Comparison of ENCODE assay signal across 18 cellular contexts in genomic region chr12:46919666-46920065, GRCh38.
DNase-seq lines count a peak whose midpoint lies in the region; ATAC-seq, FAIRE-seq and TF ChIP-seq lines count a peak whose summit lies in the region.
"Had no signal": no experiment of that assay in that cellular context is flagged by ENCODE, and none has a peak within 500 bp of the region (broad histone marks: within the 10 kb centered on the region; RNA-seq: fewer than 3 reads in every experiment).

No MANE protein-coding gene starts in this region.

- H3K4me1 Mint-ChIP-seq in HFFc6 (ENCODE audit: low read depth), result peaks cover 80% of the 10 kb centered on the region

- H3K9me3 Mint-ChIP-seq in HFFc6, result peaks cover 5% of the 10 kb centered on the region; the same call in 1 of the 2 replicates

- H3K27me3 ChIP-seq in GM12878 (replicated peaks in 1 of 2; ENCODE audit: control insufficient read depth in 2 of 2, insufficient read depth in 2 of 2, low read length in 1 of 2) (no peaks in the 10 kb centered on the region), spleen (replicated peaks in 1 of 7) (no peaks in the 10 kb centered on the region)

- intact Hi-C loops in GM12878 (cut with micrococcal nuclease; ENCODE audit: unreplicated experiment) (no loop called here), spleen (cut with DNase I; ENCODE audit: low total_unique reads) (no loop called here)

- H3K36me3 ChIP-seq in GM12878 (ENCODE audit: control insufficient read depth in 2 of 2, insufficient read depth in 2 of 2, low read length in 1 of 2) (no peaks in the 10 kb centered on the region), spleen (no peaks in the 10 kb centered on the region)

- SMC1A ChIA-PET in GM12878 (lab: Charles Lee; ENCODE audit: uncharacterized antibody, unreplicated experiment), result interaction anchor here (1.0 kb wide), 1 partner anchor 102 kb away, joined by 3 read pairs; no protein-coding TSS in a partner anchor

- POLR2A ChIA-PET in GM12878 (lab: Charles Lee), result no interaction called here

- no peak for TF ChIP-seq EP300 in GM12878 (IDR thresholded peaks at IDR 0.05; ENCODE audit: borderline replicate concordance in 1 of 2, control insufficient read depth in 1 of 2, low read depth in 2 of 2, low read length in 2 of 2)

- H3K4me1 ChIP-seq in GM12878 (ENCODE audit: control insufficient read depth, insufficient read depth, low read length), result no peaks in the 10 kb centered on the region
- H3K4me1 ChIP-seq in spleen, result peaks cover 0 to 5% (median 0%) of the 10 kb centered on the region in 6 donors

- no peak for TF ChIP-seq CTCF in AG10803 (conservative IDR thresholded peaks at IDR 0.05; ENCODE audit: low read length)
- no peak for TF ChIP-seq CTCF in HFFc6 (IDR thresholded peaks at IDR 0.05)
- TF ChIP-seq CTCF in GM12878 (IDR thresholded peaks at IDR 0.05 in 2 of 3, conservative IDR thresholded peaks at IDR 0.05 in 1 of 3; ENCODE audit: control insufficient read depth in 2 of 3, extremely low read depth in 1 of 3, insufficient read depth in 1 of 3, low read depth in 3 of 3, low read length in 3 of 3), result no peak
- TF ChIP-seq CTCF in spleen (IDR thresholded peaks at IDR 0.05 in 8 of 11, conservative IDR thresholded peaks at IDR 0.05 in 3 of 11), result no peak
- TF ChIP-seq CTCF in GM13977 (IDR thresholded peaks at IDR 0.05; ENCODE audit: extremely low read depth, insufficient read depth, missing control alignments), result no peak

- H3K9me3 ChIP-seq in GM12878 (replicated peaks; ENCODE audit: control insufficient read depth, insufficient read depth, low read length) (no peaks in the 10 kb centered on the region), spleen (no peaks in the 10 kb centered on the region)

- ATAC-seq in GM12878 (peak; percentile 34), HG03139 (IDR thresholded peaks at IDR 0.05; ENCODE audit: unreplicated experiment) (no peak), GM18867 (IDR thresholded peaks at IDR 0.05; ENCODE audit: unreplicated experiment) (no peak)

- H3K27ac Mint-ChIP-seq in HFFc6, result peak overlapping the region; percentile 87

- H3K4me3 ChIP-seq in AG10803 (ENCODE audit: low read length), result no peak overlapping the region
- no peak overlapping the region for H3K4me3 ChIP-seq in GM12878
- no peak overlapping the region for H3K4me3 ChIP-seq in spleen
- H3K4me3 ChIP-seq: PC-9 had no signal

- TF ChIP-seq POLR2A in GM12878 (IDR thresholded peaks at IDR 0.05; ENCODE audit: low read depth, low read length) (no peak), spleen (IDR thresholded peaks at IDR 0.05) (no peak)

- H3K4me2 ChIP-seq in GM12878 (ENCODE audit: control insufficient read depth, insufficient read depth), result no peak overlapping the region
- H3K4me2 ChIP-seq: KMS-11, PC-9 had no signal

- no TSS peak for BruUV-seq in GM12878 (replicated peaks; lab: Mats Ljungman, UMichigan)

- no peak for FAIRE-seq in GM12878 (lab: Jason Lieb, UNC)
- FAIRE-seq: D721Med, GM19239 had no signal

- CTCF ChIA-PET in GM12878 (lab: Yijun Ruan, JAX), result no interaction called here

- DNase-seq in AG10803 (ENCODE audit: low read depth), result peak; percentile 69
- no peak for DNase-seq in HFFc6
- no peak for DNase-seq in GM12878 (ENCODE audit: low read depth, low spot score)
- DNase-seq in myocyte (ENCODE audit: low read depth), result peak; percentile 25
- DNase-seq in spleen, result no peak
- no peak for DNase-seq in GM13977 (ENCODE audit: low spot score)
- DNase-seq: C1 segment of cervical spinal cord, NCI-H1436, NCI-H2029, NCI-H526, PC-9, SIG-M5 had no signal

- H3K4me3 Mint-ChIP-seq in HFFc6, result peak overlapping the region; percentile 69

- H3K27me3 Mint-ChIP-seq in HFFc6 (ENCODE audit: insufficient read depth), result peaks cover 2% of the 10 kb centered on the region; the same call in 1 of the 2 replicates

- no peak overlapping the region for H3K9ac ChIP-seq in GM12878 (ENCODE audit: control insufficient read depth, insufficient read depth, low read length)
- H3K9ac ChIP-seq: KMS-11 had no signal

- H4K20me1 ChIP-seq in GM12878 (ENCODE audit: control insufficient read depth, insufficient read depth), result no peaks in the 10 kb centered on the region

- no peaks in the 10 kb centered on the region for H3K79me2 ChIP-seq in GM12878 (ENCODE audit: control insufficient read depth, insufficient read depth, low read length)

- in situ Hi-C loops in GM12878 (cut with MboI), result no loop called here
- in situ Hi-C loops in GM13977 (cut with MboI; ENCODE audit: low pct_unique_long_range_greater_than_20kb, low sequenced_read_pairs, unreplicated experiment), result no loop called here

- TF ChIP-seq RAD21 in GM12878 (IDR thresholded peaks at IDR 0.05; ENCODE audit: insufficient read depth, low read depth, low read length), result no peak

- H2AFZ ChIP-seq in GM12878 (ENCODE audit: control insufficient read depth, low read depth, low read length), result no peak overlapping the region
- H2AFZ ChIP-seq: PC-9 had no signal

- WGBS in GM12878 (ENCODE audit: insufficient coverage, insufficient replicate concordance, low lambda C conversion rate, missing lambda C conversion rate), result 6% methylated on average over 6 of the region's 6 CpGs
- 71 to 81% (median 76%) methylated on average over 6 of the region's 6 CpGs for WGBS in spleen, 5 donors

- H3K36me3 Mint-ChIP-seq in HFFc6 (ENCODE audit: low read depth), result peaks cover 9% of the 10 kb centered on the region

- RAD21 ChIA-PET in GM12878 (lab: Charles Lee; ENCODE audit: unreplicated experiment), result no interaction called here

- H3K27ac ChIP-seq in GM12878 (ENCODE audit: control insufficient read depth, insufficient read depth) (no peak overlapping the region), spleen (no peak overlapping the region)
- H3K27ac ChIP-seq: KMS-11, PC-9, RWPE1 had no signal

TF ChIP-seq in GM12878, 131 proteins besides CTCF, POLR2A, EP300 and RAD21 (continues in another document):
- TF ChIP-seq POLR2AphosphoS5 (IDR thresholded peaks at IDR 0.05; ENCODE audit: low read length) (no peak), GABPA (IDR thresholded peaks at IDR 0.05; ENCODE audit: low read depth) (no peak), TARDBP (IDR thresholded peaks at IDR 0.05; ENCODE audit: borderline replicate concordance) (no peak), GATAD2B (conservative IDR thresholded peaks at IDR 0.05; ENCODE audit: low read depth) (no peak), ZBTB4 (CRISPR knock-in tag; IDR thresholded peaks at IDR 0.05) (no peak), USF1 (IDR thresholded peaks at IDR 0.05; ENCODE audit: borderline replicate concordance, extremely low read length, insufficient read depth, low read depth, low read length) (no peak), KDM1A (IDR thresholded peaks at IDR 0.05; ENCODE audit: borderline replicate concordance) (no peak), E4F1 (IDR thresholded peaks at IDR 0.05; ENCODE audit: borderline replicate concordance, partially characterized antibody) (no peak)

Comparison
In these comparisons a context has a peak if more than half of its experiments do, and no peak if none do; other contexts are left out.
1. DNase-seq: peak in AG10803 (single experiment) and myocyte (single experiment); none in HFFc6 (single experiment), GM12878 (single experiment), spleen (single experiment) and GM13977 (single experiment).